In genomic region chr22:26585104-26585790, GRCh38 we compare ENCODE assay signal across 8 cellular contexts.
DNase-seq lines count a peak whose midpoint lies in the region; ATAC-seq and TF ChIP-seq lines count a peak whose summit lies in the region.

No MANE protein-coding gene starts in this region.

- peaks cover 8% of the 10 kb centered on the region for H3K36me3 Mint-ChIP-seq in nephron (ENCODE audit: low read depth)

- H3K27ac ChIP-seq in BLaER1 treated with 17β-estradiol and CSF1 and Interleukin-3, amounts not matched to agents 10 nM and 100 nM: peak overlapping the region in 7 of 11 experiments; percentile 3 to 62 (median 19); a peak in 8 of 22 replicates

- ATAC-seq in HG03457 (IDR thresholded peaks at IDR 0.05; ENCODE audit: unreplicated experiment) (no peak), HG02763 (IDR thresholded peaks at IDR 0.05; ENCODE audit: unreplicated experiment) (no peak)

- H3K9ac ChIP-seq in BLaER1 treated with 17β-estradiol and CSF1 and Interleukin-3, amounts not matched to agents 10 nM and 100 nM: peak overlapping the region; percentile 10 to 66 (median 45); a peak in 20 of 22 replicates

- no peaks in the 10 kb centered on the region for H3K9me3 Mint-ChIP-seq in nephron

- peak; percentile 26 for TF ChIP-seq CTCF in choroid plexus epithelial cell (conservative IDR thresholded peaks at IDR 0.05; ENCODE audit: low read depth, low read length)
- no peak for TF ChIP-seq CTCF in nephron (IDR thresholded peaks at IDR 0.05; ENCODE audit: unreplicated experiment in 3 of 3)

- peaks cover 12% of the 10 kb centered on the region for H3K4me1 Mint-ChIP-seq in nephron

- no peaks in the 10 kb centered on the region for H3K27me3 ChIP-seq in BLaER1 treated with 17β-estradiol and CSF1 and Interleukin-3, amounts not matched to agents 10 nM and 100 nM

- peak overlapping the region in 1 of 3 experiments; percentile 30 for H3K4me3 Mint-ChIP-seq in nephron

- H3K4me1 ChIP-seq in BLaER1 treated with 17β-estradiol and CSF1 and Interleukin-3, amounts not matched to agents 10 nM and 100 nM: peaks cover 64 to 84% (median 72%) of the 10 kb centered on the region in 10 experiments

- peak; percentile 39 for DNase-seq in MV-4-11 (lab: John Stamatoyannopoulos, UW)
- DNase-seq in choroid plexus epithelial cell (ENCODE audit: low read depth): peak; percentile 48
- no peak for DNase-seq in SKM-1 (lab: John Stamatoyannopoulos, UW; ENCODE audit: unreplicated experiment)
- DNase-seq in SW480 (ENCODE audit: low spot score): no peak

- peak overlapping the region in 2 of 3 experiments; percentile 62 to 68 for H3K27ac Mint-ChIP-seq in nephron

- peaks cover 0 to 6% (median 4%) of the 10 kb centered on the region in 11 experiments; a peak in 6 of 22 replicates for H3K9me3 ChIP-seq in BLaER1 treated with 17β-estradiol and CSF1 and Interleukin-3, amounts not matched to agents 10 nM and 100 nM (replicated peaks in 1 of 11)

- peak overlapping the region; percentile 57 to 97 (median 75) for H3K4me2 ChIP-seq in BLaER1 treated with 17β-estradiol and CSF1 and Interleukin-3, amounts not matched to agents 10 nM and 100 nM

- H4K20me1 ChIP-seq in BLaER1 treated with 17β-estradiol and CSF1 and Interleukin-3, amounts not matched to agents 10 nM and 100 nM: peaks cover 15 to 84% (median 50%) of the 10 kb centered on the region in 11 experiments; a peak in 19 of 22 replicates

- peak overlapping the region in 1 of 10 experiments; percentile 11; a peak in 1 of 20 replicates for H3K4me3 ChIP-seq in BLaER1 treated with 17β-estradiol and CSF1 and Interleukin-3, amounts not matched to agents 10 nM and 100 nM
- H3K4me3 ChIP-seq in choroid plexus epithelial cell (ENCODE audit: low read depth, low read length): no peak overlapping the region

- H3K27me3 Mint-ChIP-seq in nephron (ENCODE audit: low read depth): peaks cover 8% of the 10 kb centered on the region

- peaks cover 15 to 47% (median 23%) of the 10 kb centered on the region in 11 experiments for H3K36me3 ChIP-seq in BLaER1 treated with 17β-estradiol and CSF1 and Interleukin-3, amounts not matched to agents 10 nM and 100 nM

Comparison
In these comparisons a context has a peak if more than half of its experiments do, and no peak if none do; other contexts are left out.
1. DNase-seq: peak in MV-4-11 (single experiment) and choroid plexus epithelial cell (single experiment); none in SKM-1 (single experiment) and SW480 (single experiment).